8 cellular contexts compared by ENCODE assay signal in genomic region chr2:63424329-63425078, GRCh38.
DNase-seq lines count a peak whose midpoint lies in the region; ATAC-seq, FAIRE-seq and TF ChIP-seq lines count a peak whose summit lies in the region.

No MANE protein-coding gene starts in this region.

- H3K9me3 ChIP-seq in A549 = peaks cover 2% of the 10 kb centered on the region; the same call in 1 of the 3 replicates
- no peaks in the 10 kb centered on the region for H3K9me3 ChIP-seq in MM.1S (replicated peaks; ENCODE audit: insufficient read depth, low read length)
- H3K9me3 ChIP-seq in kidney (ENCODE audit: control insufficient read depth in 1 of 2, low read length in 2 of 2) = peaks cover 0 to 3% of the 10 kb centered on the region in 2 donors

- no peaks in the 10 kb centered on the region for H3K79me2 ChIP-seq in MM.1S (ENCODE audit: low read length)

- H3K4me2 ChIP-seq in A549 (no peak overlapping the region), MM.1S (ENCODE audit: low read depth, low read length) (peak overlapping the region; percentile 21; the same call in 1 of the 2 replicates)

- H3K4me1 Mint-ChIP-seq in activated CD8-positive, alpha-beta T cell treated with anti-CD3 and anti-CD28 coated beads for 36 hours (ENCODE audit: low read depth) = peaks cover 4% of the 10 kb centered on the region

- H3K4me3 ChIP-seq in A549 (no peak overlapping the region), H7 (ENCODE audit: insufficient read depth, low read depth, low read length) (no peak overlapping the region), MM.1S (ENCODE audit: low read length) (no peak overlapping the region), kidney (ENCODE audit: low read length in 2 of 2) (no peak overlapping the region)

- H3K9ac ChIP-seq in MM.1S (ENCODE audit: low read length) = no peak overlapping the region
- H3K9ac ChIP-seq in kidney (ENCODE audit: low read length in 2 of 2) = no peak overlapping the region

- H3K4me1 ChIP-seq in A549 (no peaks in the 10 kb centered on the region), MM.1S (ENCODE audit: low read length) (peaks cover 8% of the 10 kb centered on the region; the same call in 1 of the 2 replicates), kidney (ENCODE audit: control insufficient read depth in 1 of 2, insufficient read depth in 1 of 2, low read depth in 1 of 2, low read length in 2 of 2) (no peaks in the 10 kb centered on the region)

- no peak overlapping the region for H3K27ac Mint-ChIP-seq in activated CD8-positive, alpha-beta T cell treated with anti-CD3 and anti-CD28 coated beads for 36 hours

- H2AFZ ChIP-seq in MM.1S (ENCODE audit: low read length) = peak overlapping the region; percentile 59

- peak in 1 of 2 experiments; percentile 78; a peak in 5 of 6 replicates for ATAC-seq in A549
- peak; percentile 87 for ATAC-seq in activated CD8-positive, alpha-beta T cell treated with anti-CD3 and anti-CD28 coated beads for 36 hours

- CTCF ChIA-PET in A549 (lab: Yijun Ruan, JAX) = interaction anchor here (0.6 to 2.1 kb wide), 6 partner anchors 7 to 207 kb away, joined by 3 to 6 read pairs (median 4); no protein-coding TSS in a partner anchor
- CTCF ChIA-PET in activated CD8-positive, alpha-beta T cell treated with anti-CD3 and anti-CD28 coated beads for 36 hours (lab: Charles Lee) = interaction anchor here (0.6 to 1.9 kb wide), 17 partner anchors 8 to 958 kb away, joined by 3 to 15 read pairs (median 4); no protein-coding TSS in a partner anchor

- H4K20me1 ChIP-seq in MM.1S (ENCODE audit: insufficient read depth, low read length) = no peaks in the 10 kb centered on the region

- H3K9me2 ChIP-seq in MM.1S (replicated peaks; ENCODE audit: insufficient read depth, low read length) = no peaks in the 10 kb centered on the region

- peaks cover 16% of the 10 kb centered on the region for H3K9me3 Mint-ChIP-seq in activated CD8-positive, alpha-beta T cell treated with anti-CD3 and anti-CD28 coated beads for 36 hours

- H3K27me3 ChIP-seq in H7 (ENCODE audit: control insufficient read depth, insufficient read depth, low read length) (no peaks in the 10 kb centered on the region; the same call in 1 of the 2 replicates), MM.1S (replicated peaks; ENCODE audit: insufficient read depth, low read length) (no peaks in the 10 kb centered on the region)

- TF ChIP-seq POLR2A in A549 (IDR thresholded peaks at IDR 0.05; ENCODE audit: low read length) = no peak

- intact Hi-C loops in activated CD8-positive, alpha-beta T cell treated with anti-CD3 and anti-CD28 coated beads for 36 hours (cut with micrococcal nuclease) = no loop called here
- intact Hi-C loops in kidney (cut with DNase I) = no loop called here

- H3K36me3 ChIP-seq in H7 (replicated peaks; ENCODE audit: control insufficient read depth, insufficient read depth, low read length) = no peaks in the 10 kb centered on the region
- no peaks in the 10 kb centered on the region for H3K36me3 ChIP-seq in MM.1S (replicated peaks; ENCODE audit: insufficient read depth, low read length)
- H3K36me3 ChIP-seq in kidney (ENCODE audit: control insufficient read depth in 1 of 2, insufficient read depth in 2 of 2, low read length in 2 of 2) = no peaks in the 10 kb centered on the region

- peaks cover 3% of the 10 kb centered on the region; the same call in 1 of the 2 replicates for H3F3A ChIP-seq in MM.1S (ENCODE audit: insufficient read depth, low read length)

- TF ChIP-seq CTCF in A549 (IDR thresholded peaks at IDR 0.05) (peak; percentile 37; the same call in 2 of the 3 replicates), MM.1S (IDR thresholded peaks at IDR 0.05; ENCODE audit: low read length) (peak; percentile 83), kidney (IDR thresholded peaks at IDR 0.05; ENCODE audit: borderline replicate concordance, extremely low read depth, insufficient read depth) (peak; percentile 8)
- TF ChIP-seq CTCF in activated CD8-positive, alpha-beta T cell treated with anti-CD3 and anti-CD28 coated beads for 36 hours (IDR thresholded peaks at IDR 0.05) = peak; percentile 72

- H3K27me3 Mint-ChIP-seq in activated CD8-positive, alpha-beta T cell treated with anti-CD3 and anti-CD28 coated beads for 36 hours = no peaks in the 10 kb centered on the region

- DNase-seq in A549 (ENCODE audit: low read depth in 1 of 2, low spot score in 1 of 2) = peak; percentile 9 to 64
- DNase-seq in ELR (ENCODE audit: low read depth) = peak; percentile 70
- DNase-seq in H7 = peak; percentile 51
- DNase-seq in MM.1S = peak; percentile 87
- peak; percentile 11 for DNase-seq in activated CD8-positive, alpha-beta T cell treated with anti-CD3 and anti-CD28 coated beads for 36 hours
- peak; percentile 49 for DNase-seq in kidney
- DNase-seq in NCI-H2029 treated with DMSO at 0.1 percent for 48 hours (lab: John Stamatoyannopoulos, UW) = no peak
- no peak for DNase-seq in T-helper 9 cell

- no peak for TF ChIP-seq EP300 in A549 (IDR thresholded peaks at IDR 0.05)

- H3K4me3 Mint-ChIP-seq in activated CD8-positive, alpha-beta T cell treated with anti-CD3 and anti-CD28 coated beads for 36 hours = no peak overlapping the region

- H3K27ac ChIP-seq in A549 (no peak overlapping the region), MM.1S (ENCODE audit: low read length) (no peak overlapping the region), kidney (ENCODE audit: low read depth in 2 of 2, low read length in 2 of 2) (no peak overlapping the region)

- 71% methylated on average over 14 of the region's 15 CpGs for WGBS in A549 (ENCODE audit: missing lambda C conversion rate)

- POLR2A ChIA-PET in A549 (lab: Yijun Ruan, JAX) = no interaction called here
- POLR2A ChIA-PET in activated CD8-positive, alpha-beta T cell treated with anti-CD3 and anti-CD28 coated beads for 36 hours (lab: Charles Lee) = no interaction called here

- TF ChIP-seq RAD21 in A549 (conservative IDR thresholded peaks at IDR 0.05 in 1 of 2, IDR thresholded peaks at IDR 0.05 in 1 of 2) = peak; percentile 29 to 56; a peak in 2 of 5 replicates

- FAIRE-seq in A549 (lab: Jason Lieb, UNC) (no peak), kidney (lab: Jason Lieb, UNC) (no peak)

- H3K36me3 Mint-ChIP-seq in activated CD8-positive, alpha-beta T cell treated with anti-CD3 and anti-CD28 coated beads for 36 hours (ENCODE audit: low read depth) = peaks cover 22% of the 10 kb centered on the region

TF ChIP-seq in A549, 52 proteins besides CTCF, POLR2A, EP300 and RAD21:
- no peak for TF ChIP-seq ZFP36 (IDR thresholded peaks at IDR 0.05; ENCODE audit: borderline replicate concordance, partially characterized antibody)
- TF ChIP-seq TP53 (CRISPR knock-in tag; IDR thresholded peaks at IDR 0.05) = no peak
- peak; percentile 72 for TF ChIP-seq MAX (IDR thresholded peaks at IDR 0.05)
- TF ChIP-seq MYC (IDR thresholded peaks at IDR 0.05; ENCODE audit: borderline replicate concordance, low read length) = 0 out of 2 replicates have a peak, but pooled peaks have one; percentile 28
- TF ChIP-seq HEYL (CRISPR knock-in tag; IDR thresholded peaks at IDR 0.05) = no peak

Comparison
In these comparisons a context has a peak if more than half of its experiments do, and no peak if none do; other contexts are left out.
1. DNase-seq: peak in A549 (2 of 2), ELR (single experiment), H7 (single experiment), MM.1S (single experiment), activated CD8-positive, alpha-beta T cell treated with anti-CD3 and anti-CD28 coated beads for 36 hours (single experiment) and kidney (single experiment); none in NCI-H2029 treated with DMSO at 0.1 percent for 48 hours (single experiment) and T-helper 9 cell (single experiment).
2. CTCF ChIP-seq: peak in every context shown above with its lines; median percentile 83 in MM.1S; 72 in activated CD8-positive, alpha-beta T cell treated with anti-CD3 and anti-CD28 coated beads for 36 hours; 37 in A549; 8 in kidney.